In genomic region chr2:127025357-127026062, GRCh38 we compare ENCODE assay signal across 9 cellular contexts.
DNase-seq lines count a peak whose midpoint lies in the region; ATAC-seq, FAIRE-seq and TF ChIP-seq lines count a peak whose summit lies in the region.
"Had no signal": no experiment of that assay in that cellular context is flagged by ENCODE, and none has a peak within 500 bp of the region (broad histone marks: within the 10 kb centered on the region; RNA-seq: fewer than 3 reads in every experiment).

No MANE protein-coding gene starts in this region.

- peaks cover 0 to 6% of the 10 kb centered on the region in 2 donors for H3K36me3 Mint-ChIP-seq in activated naive CD4-positive, alpha-beta T cell treated with anti-CD3 and anti-CD28 coated beads, Interleukin-2, amount 50 U/mL, for 72 hours

- ATAC-seq in GM21367 (IDR thresholded peaks at IDR 0.05; ENCODE audit: unreplicated experiment) (peak; percentile 95), pancreas (peak; percentile 76 to 94 (median 92))
- ATAC-seq in activated naive CD4-positive, alpha-beta T cell treated with anti-CD3 and anti-CD28 coated beads, Interleukin-2, amount 50 U/mL, for 72 hours = peak; percentile 94 to 99

- H3K27ac Mint-ChIP-seq in activated naive CD4-positive, alpha-beta T cell treated with anti-CD3 and anti-CD28 coated beads, Interleukin-2, amount 50 U/mL, for 72 hours = peak overlapping the region in 1 of 2 donors; percentile 46

- WGBS in pancreas, 2 donors = 1 to 3% methylated on average over 39 of the region's 39 CpGs
- 1% methylated on average over 39 of the region's 39 CpGs for WGBS in thymus

- intact Hi-C loops in head of caudate nucleus (cut with DNase I) (no loop called here), pancreas (cut with DNase I) (no loop called here)

- H3K9me3 Mint-ChIP-seq in activated naive CD4-positive, alpha-beta T cell treated with anti-CD3 and anti-CD28 coated beads, Interleukin-2, amount 50 U/mL, for 72 hours = no peaks in the 10 kb centered on the region

- peak overlapping the region in 2 of 4 donors; percentile 23 to 39 for H3K4me3 ChIP-seq in pancreas
- peak overlapping the region; percentile 37 for H3K4me3 ChIP-seq in thymus (ENCODE audit: low read length)

- H3K36me3 ChIP-seq in pancreas (no peaks in the 10 kb centered on the region), thymus (ENCODE audit: control insufficient read depth, insufficient read depth) (no peaks in the 10 kb centered on the region)

- peak; percentile 81 for DNase-seq in Caki2 (ENCODE audit: low read depth)
- DNase-seq in HTR-8/SVneo (ENCODE audit: insufficient read length, low spot score) = peak; percentile 82
- peak; percentile 69 for DNase-seq in SK-MEL-5 (ENCODE audit: low read depth, low spot score)
- peak; percentile 69 to 74 for DNase-seq in activated naive CD4-positive, alpha-beta T cell treated with anti-CD3 and anti-CD28 coated beads, Interleukin-2, amount 50 U/mL, for 72 hours (ENCODE audit: low spot score in 2 of 2)
- DNase-seq in head of caudate nucleus = peak; percentile 90 to 98 (median 94)
- DNase-seq in pancreas = peak in 5 of 6 donors; percentile 54 to 82 (median 60)

- H3K9me3 ChIP-seq in pancreas = no peaks in the 10 kb centered on the region
- peaks cover 1% of the 10 kb centered on the region for H3K9me3 ChIP-seq in thymus (ENCODE audit: control insufficient read depth)

- in situ Hi-C loops in Caki2 (cut with HindIII; ENCODE audit: low pct_unique_long_range_greater_than_20kb, low sequenced_read_pairs) (no loop called here), SK-MEL-5 (cut with HindIII; ENCODE audit: low pct_unique_long_range_greater_than_20kb, low sequenced_read_pairs) (no loop called here)

- FAIRE-seq in HTR-8/SVneo (lab: Jason Lieb, UNC) (peak; percentile 76), pancreas (lab: Jason Lieb, UNC) (no peak)
- FAIRE-seq: colon had no signal

- H3K4me1 ChIP-seq in pancreas (peaks cover 0 to 5% (median 0%) of the 10 kb centered on the region in 3 donors), thymus (ENCODE audit: control insufficient read depth, insufficient read depth, low read length) (peaks cover 6% of the 10 kb centered on the region)

- TF ChIP-seq CTCF in pancreas (IDR thresholded peaks at IDR 0.05) = peak in 1 of 4 donors; percentile 5

- H3K27me3 ChIP-seq in pancreas = peaks cover 0 to 11% (median 0%) of the 10 kb centered on the region in 4 donors
- H3K27me3 ChIP-seq in thymus (ENCODE audit: control insufficient read depth, insufficient read depth) = peaks cover 14% of the 10 kb centered on the region

- H3K27ac ChIP-seq in pancreas (peak overlapping the region in 1 of 4 donors; percentile 4), thymus (ENCODE audit: low read depth) (no peak overlapping the region)
